In the genomic region with DNA sequence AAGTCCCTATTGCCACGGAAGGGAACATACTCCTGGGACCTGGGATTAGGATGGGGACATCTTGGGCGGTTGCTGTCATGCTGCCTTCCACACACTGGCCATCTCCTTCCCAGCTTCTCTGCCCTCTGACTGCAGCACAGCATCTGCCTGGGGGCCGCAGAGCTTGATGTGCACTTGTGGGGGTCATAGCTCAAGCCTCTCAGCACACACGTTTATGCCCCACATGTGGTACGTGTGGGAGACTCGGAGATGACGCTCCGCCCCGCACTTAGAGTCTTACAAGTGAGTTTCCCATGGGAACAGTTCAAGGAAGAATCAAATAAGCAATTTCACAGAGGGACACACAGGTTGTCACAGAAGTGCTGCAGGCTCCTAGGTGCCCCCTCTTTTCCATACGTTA, we compare ENCODE assay signal across 34 cellular contexts.
"Had no signal": no experiment of that assay in that cellular context is flagged by ENCODE, and none has a peak within 500 bp of the region (broad histone marks: within the 10 kb centered on the region; RNA-seq: fewer than 3 reads in every experiment).

No MANE protein-coding gene starts in this region.

- H3K4me1 ChIP-seq: SJSA1 had no signal

- H3K4me3 Mint-ChIP-seq: activated CD4-positive, alpha-beta memory T cell treated with anti-CD3 and anti-CD28 coated beads, Interleukin-2, amount 10 ng/mL, durations not matched to agents 7 days and 5 days; activated CD8-positive, alpha-beta memory T cell treated with anti-CD3 and anti-CD28 coated beads, Interleukin-2, amount 10 ng/mL, durations not matched to agents 7 days and 5 days; activated naive CD8-positive, alpha-beta T cell treated with anti-CD3 and anti-CD28 coated beads for 36 hours; central memory CD8-positive, alpha-beta T cell; T-helper 1 cell treated with Interleukin-12 subunit alpha and Interleukin-12 subunit beta and Interleukin-4 antibody, amounts not matched to agents 30 μg/mL and 1 μg/mL, for 36 hours had no signal

- DNase-seq: activated CD4-positive, alpha-beta memory T cell treated with anti-CD3 and anti-CD28 coated beads, Interleukin-2, amount 10 ng/mL, durations not matched to agents 7 days and 5 days; activated CD4-positive, alpha-beta T cell treated with anti-CD3 and anti-CD28 coated beads for 1 hour; activated CD4-positive, alpha-beta T cell treated with anti-CD3 and anti-CD28 coated beads for 48 hours; activated CD4-positive, CD25-positive, alpha-beta regulatory T cell; activated CD8-positive, alpha-beta memory T cell treated with anti-CD3 and anti-CD28 coated beads for 24 hours; activated CD8-positive, alpha-beta memory T cell treated with anti-CD3 and anti-CD28 coated beads, Interleukin-2, amount 10 ng/mL, durations not matched to agents 7 days and 5 days; activated CD8-positive, alpha-beta memory T cell treated with anti-CD3 and anti-CD28 coated beads, Interleukin-2, amount 50 U/mL, for 48 hours; activated effector memory CD4-positive, alpha-beta T cell treated with Interleukin-2 at 50 U/mL for 16 hours; activated naive CD4-positive, alpha-beta T cell; activated naive CD4-positive, alpha-beta T cell treated with anti-CD3 and anti-CD28 coated beads, Interleukin-2, amount 50 U/mL, for 16 hours; activated naive CD8-positive, alpha-beta T cell treated with anti-CD3 and anti-CD28 coated beads for 36 hours; activated T-cell treated with anti-CD3 and anti-CD28 coated beads, Interleukin-2, amount 50 U/mL, for 48 hours; amniotic stem cell; brain microvascular endothelial cell; MM.1S; MV-4-11; NCI-H1092; NCI-H1436 treated with DMSO at 0.1 percent for 48 hours; NCI-H1694 treated with DMSO at 0.1 percent for 48 hours; NCI-H2081; NCI-H345; NCI-H524 treated with DMSO at 0.1 percent for 48 hours; NK-92 treated with Interleukin-12 subunit alpha and Interleukin-12 subunit beta, amount 100 ng/mL, for 24 hours; PC-3; RPMI8226; SHP77 treated with DMSO at 0.1 percent for 48 hours; SK-N-SH; T-helper 9 cell had no signal

- H3K36me3 ChIP-seq: brain microvascular endothelial cell, SJSA1 had no signal

- H3K27ac Mint-ChIP-seq: activated CD4-positive, alpha-beta memory T cell treated with anti-CD3 and anti-CD28 coated beads, Interleukin-2, amount 10 ng/mL, durations not matched to agents 7 days and 5 days; activated CD8-positive, alpha-beta memory T cell treated with anti-CD3 and anti-CD28 coated beads, Interleukin-2, amount 10 ng/mL, durations not matched to agents 7 days and 5 days; activated naive CD8-positive, alpha-beta T cell treated with anti-CD3 and anti-CD28 coated beads for 36 hours; T-helper 1 cell treated with Interleukin-12 subunit alpha and Interleukin-12 subunit beta and Interleukin-4 antibody, amounts not matched to agents 30 μg/mL and 1 μg/mL, for 36 hours had no signal

- H3K27me3 Mint-ChIP-seq: activated CD4-positive, alpha-beta memory T cell treated with anti-CD3 and anti-CD28 coated beads, Interleukin-2, amount 10 ng/mL, durations not matched to agents 7 days and 5 days; activated CD8-positive, alpha-beta memory T cell treated with anti-CD3 and anti-CD28 coated beads, Interleukin-2, amount 10 ng/mL, durations not matched to agents 7 days and 5 days; activated naive CD8-positive, alpha-beta T cell treated with anti-CD3 and anti-CD28 coated beads for 36 hours; central memory CD8-positive, alpha-beta T cell had no signal

- H3K4me3 ChIP-seq: Peyer's patch, SJSA1 had no signal

- H3K9me3 ChIP-seq: Peyer's patch, SJSA1, SK-N-SH had no signal

- H3K9ac ChIP-seq: KMS-11, SK-N-SH had no signal

- ATAC-seq: activated CD8-positive, alpha-beta memory T cell treated with anti-CD3 and anti-CD28 coated beads, Interleukin-2, amount 10 ng/mL, durations not matched to agents 7 days and 5 days; PC-3 had no signal

- H3K27ac ChIP-seq: brain microvascular endothelial cell, KMS-11, Peyer's patch, SJSA1, VCaP had no signal

- H3K4me2 ChIP-seq: KMS-11, SK-N-SH had no signal

- H3K4me1 Mint-ChIP-seq: activated CD8-positive, alpha-beta memory T cell treated with anti-CD3 and anti-CD28 coated beads, Interleukin-2, amount 10 ng/mL, durations not matched to agents 7 days and 5 days; activated naive CD8-positive, alpha-beta T cell treated with anti-CD3 and anti-CD28 coated beads for 36 hours had no signal

- H3K27me3 ChIP-seq: brain microvascular endothelial cell, Peyer's patch, SJSA1 had no signal

- H3K9me3 Mint-ChIP-seq: activated CD4-positive, alpha-beta memory T cell treated with anti-CD3 and anti-CD28 coated beads, Interleukin-2, amount 10 ng/mL, durations not matched to agents 7 days and 5 days; activated naive CD8-positive, alpha-beta T cell treated with anti-CD3 and anti-CD28 coated beads for 36 hours; central memory CD8-positive, alpha-beta T cell; T-helper 1 cell treated with Interleukin-12 subunit alpha and Interleukin-12 subunit beta and Interleukin-4 antibody, amounts not matched to agents 30 μg/mL and 1 μg/mL, for 36 hours had no signal
